ENCODE assay signal across 9 cellular contexts in genomic region chr18:63178526-63178880, GRCh38.
DNase-seq lines count a peak whose midpoint lies in the region; ATAC-seq and TF ChIP-seq lines count a peak whose summit lies in the region.
"Had no signal": no experiment of that assay in that cellular context is flagged by ENCODE, and none has a peak within 500 bp of the region (broad histone marks: within the 10 kb centered on the region; RNA-seq: fewer than 3 reads in every experiment).

No MANE protein-coding gene starts in this region.

- H3K9me3 ChIP-seq in Peyer's patch, result no peaks in the 10 kb centered on the region
- H3K9me3 ChIP-seq in spleen, result no peaks in the 10 kb centered on the region
- H3K9me3 ChIP-seq: left lung had no signal

- DNase-seq in H7 (peak; percentile 39), Peyer's patch (peak in 2 of 3 donors; percentile 30 to 69), left cardiac atrium (peak; percentile 65), spleen (peak; percentile 65), GM10248 (ENCODE audit: extremely low spot score) (no peak), A172 (ENCODE audit: low spot score) (no peak)
- DNase-seq: left lung had no signal

- H3K4me1 ChIP-seq in Peyer's patch (peaks cover 8 to 33% (median 13%) of the 10 kb centered on the region in 4 donors), spleen (peaks cover 9 to 77% (median 57%) of the 10 kb centered on the region in 6 donors)
- H3K4me1 ChIP-seq: left lung had no signal

- no peak overlapping the region for H3K4me3 ChIP-seq in H7 (ENCODE audit: insufficient read depth, low read depth, low read length)
- no peak overlapping the region for H3K4me3 ChIP-seq in Peyer's patch
- no peak overlapping the region for H3K4me3 ChIP-seq in spleen
- H3K4me3 ChIP-seq: left lung had no signal

- TF ChIP-seq CTCF in Peyer's patch (IDR thresholded peaks at IDR 0.05) (no peak), spleen (IDR thresholded peaks at IDR 0.05 in 8 of 11, conservative IDR thresholded peaks at IDR 0.05 in 3 of 11) (no peak), GM10248 (IDR thresholded peaks at IDR 0.05; ENCODE audit: control extremely low read depth, extremely low read depth, low read depth, missing control alignments) (no peak)

- CTCF ChIA-PET in GM10248 (lab: Yijun Ruan, JAX), result no interaction called here

- WGBS in spleen, 5 donors, result 31 to 55% (median 39%) methylated on average over 3 of the region's 3 CpGs

- POLR2A ChIA-PET in GM10248 (lab: Yijun Ruan, JAX), result no interaction called here

- intact Hi-C loops in left cardiac atrium (cut with DNase I), result no loop called here
- intact Hi-C loops in spleen (cut with DNase I; ENCODE audit: low total_unique reads), result no loop called here

- H3K36me3 ChIP-seq in H7 (replicated peaks; ENCODE audit: control insufficient read depth, insufficient read depth, low read length) (no peaks in the 10 kb centered on the region), Peyer's patch (no peaks in the 10 kb centered on the region), spleen (no peaks in the 10 kb centered on the region)
- H3K36me3 ChIP-seq: left lung had no signal

- H3K27ac ChIP-seq in Peyer's patch (peak overlapping the region; percentile 11 to 66 (median 52)), spleen (peak overlapping the region in 1 of 8 donors; percentile 25)
- H3K27ac ChIP-seq: left lung had no signal

- no peak for TF ChIP-seq POLR2A in Peyer's patch (IDR thresholded peaks at IDR 0.05)
- no peak for TF ChIP-seq POLR2A in spleen (IDR thresholded peaks at IDR 0.05)

- ATAC-seq in left cardiac atrium (peak; percentile 32 to 63), HG03442 (IDR thresholded peaks at IDR 0.05; ENCODE audit: unreplicated experiment) (no peak), HG03378 (IDR thresholded peaks at IDR 0.05; ENCODE audit: unreplicated experiment) (no peak)
- ATAC-seq: left lung had no signal

- H3K27me3 ChIP-seq in H7 (ENCODE audit: control insufficient read depth, insufficient read depth, low read length), result no peaks in the 10 kb centered on the region
- H3K27me3 ChIP-seq in Peyer's patch, result no peaks in the 10 kb centered on the region
- no peaks in the 10 kb centered on the region for H3K27me3 ChIP-seq in spleen (replicated peaks in 1 of 7)
- H3K27me3 ChIP-seq: left lung had no signal

Comparison
In these comparisons a context has a peak if more than half of its experiments do, and no peak if none do; other contexts are left out.
1. DNase-seq: peak in H7 (single experiment), Peyer's patch (2 of 3), left cardiac atrium (single experiment) and spleen (single experiment); none in GM10248 (single experiment) and A172 (single experiment).
2. ATAC-seq: peak in left cardiac atrium (2 of 2); none in HG03442 (single experiment) and HG03378 (single experiment).